13 cellular contexts compared by ENCODE assay signal in the genomic region with DNA sequence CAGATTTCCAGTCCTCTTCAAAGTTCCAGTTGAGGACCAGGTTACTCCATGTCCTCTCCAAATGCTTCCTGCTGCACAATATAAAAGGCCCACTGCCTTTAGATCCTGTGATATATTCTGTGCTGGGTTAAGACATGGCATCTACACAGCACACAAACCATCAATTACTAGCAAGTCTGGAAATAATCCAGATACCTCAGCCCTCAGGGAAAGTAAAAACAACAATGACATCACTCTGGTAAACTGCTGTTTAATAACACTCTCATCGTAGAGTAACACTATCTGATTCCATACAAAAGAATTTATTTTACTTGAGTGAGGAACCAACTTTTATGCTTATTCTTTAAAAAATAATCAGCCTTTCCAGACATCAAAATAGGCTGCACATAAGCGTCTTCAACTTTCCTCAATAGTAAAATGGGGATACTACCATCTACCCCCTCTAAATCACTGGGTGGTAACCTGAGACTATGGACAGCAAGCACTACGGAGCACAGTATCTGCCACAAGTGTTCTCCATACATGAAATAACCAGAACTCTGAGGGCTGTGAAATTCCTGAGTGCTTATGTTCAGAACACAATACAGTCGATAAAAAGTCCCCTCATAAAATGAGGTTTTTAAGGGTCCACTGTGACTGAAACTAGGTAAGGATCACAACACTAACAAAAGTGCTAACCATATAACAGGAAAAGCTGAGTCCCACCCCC. TPM values are rescaled to one million over a fixed set of nuclear protein-coding genes. Genes with fewer than 3 reads are reported as not detected.
DNase-seq lines count a peak whose midpoint lies in the region; ATAC-seq and TF ChIP-seq lines count a peak whose summit lies in the region.
"Had no signal": no experiment of that assay in that cellular context is flagged by ENCODE, and none has a peak within 500 bp of the region (broad histone marks: within the 10 kb centered on the region; RNA-seq: fewer than 3 reads in every experiment).

No MANE protein-coding gene starts in this region.

- peak; percentile 14 for DNase-seq in BE2C
- peak; percentile 90 for DNase-seq in M059J (ENCODE audit: low read depth)
- peak; percentile 81 for DNase-seq in astrocyte of the spinal cord (ENCODE audit: low read depth, low spot score)
- peak; percentile 70 for DNase-seq in kidney tubule cell (ENCODE audit: low spot score)
- DNase-seq in T-helper 9 cell = no peak
- DNase-seq in amygdala (lab: John Stamatoyannopoulos, UW) = no peak
- no peak for DNase-seq in T-helper 1 cell
- DNase-seq: activated CD8-positive, alpha-beta memory T cell treated with anti-CD3 and anti-CD28 coated beads, Interleukin-2, amount 10 ng/mL, durations not matched to agents 7 days and 5 days; DMS79; NCI-H1694 treated with DMSO at 0.1 percent for 48 hours; upper lobe of right lung had no signal

- no peaks in the 10 kb centered on the region for H3K9me3 ChIP-seq in BE2C
- H3K9me3 ChIP-seq: upper lobe of right lung had no signal

- no peaks in the 10 kb centered on the region for H3K36me3 ChIP-seq in BE2C
- H3K36me3 ChIP-seq: upper lobe of right lung had no signal

- H3K4me3 ChIP-seq in BE2C (ENCODE audit: low read depth, low read length) (no peak overlapping the region), astrocyte of the spinal cord (ENCODE audit: low read depth, low read length) (no peak overlapping the region)
- H3K4me3 ChIP-seq: upper lobe of right lung had no signal

- no peak for ATAC-seq in HG03469 (IDR thresholded peaks at IDR 0.05; ENCODE audit: unreplicated experiment)
- ATAC-seq: activated CD8-positive, alpha-beta memory T cell treated with anti-CD3 and anti-CD28 coated beads, Interleukin-2, amount 10 ng/mL, durations not matched to agents 7 days and 5 days; HCT116; upper lobe of right lung had no signal

- no peak for TF ChIP-seq CTCF in BE2C (IDR thresholded peaks at IDR 0.05; ENCODE audit: low read depth, low read length)
- TF ChIP-seq CTCF in astrocyte of the spinal cord (IDR thresholded peaks at IDR 0.05; ENCODE audit: low read depth, low read length) = no peak

- H3K4me1 ChIP-seq in BE2C = peaks cover 7% of the 10 kb centered on the region

- H3K27me3 ChIP-seq in BE2C = 0 out of 2 replicates have a peak, but pooled peaks cover 4% of the 10 kb centered on the region
- H3K27me3 ChIP-seq: upper lobe of right lung had no signal

- in situ Hi-C loops in astrocyte of the spinal cord (cut with HindIII; ENCODE audit: low sequenced_read_pairs) = no loop called here

RNA-seq across cellular contexts. Expression of gene ABCG2, which starts 53.4 kb away (rescaled TPM):
- not detected for polyA plus RNA-seq in BE2C (2012; ENCODE audit: insufficient read depth, insufficient read length, low read depth)
- 11.9 and 14.7 TPM in 2 replicates for total RNA-seq in M059J (2014; rRNA removed; shearing (Covaris generic))

Comparison
In these comparisons a context has a peak if more than half of its experiments do, and no peak if none do; other contexts are left out.
1. DNase-seq: peak in BE2C (single experiment), M059J (single experiment), astrocyte of the spinal cord (single experiment) and kidney tubule cell (single experiment); none in T-helper 9 cell (single experiment), amygdala (0 of 56) and T-helper 1 cell (0 of 5).